In the genomic region with DNA sequence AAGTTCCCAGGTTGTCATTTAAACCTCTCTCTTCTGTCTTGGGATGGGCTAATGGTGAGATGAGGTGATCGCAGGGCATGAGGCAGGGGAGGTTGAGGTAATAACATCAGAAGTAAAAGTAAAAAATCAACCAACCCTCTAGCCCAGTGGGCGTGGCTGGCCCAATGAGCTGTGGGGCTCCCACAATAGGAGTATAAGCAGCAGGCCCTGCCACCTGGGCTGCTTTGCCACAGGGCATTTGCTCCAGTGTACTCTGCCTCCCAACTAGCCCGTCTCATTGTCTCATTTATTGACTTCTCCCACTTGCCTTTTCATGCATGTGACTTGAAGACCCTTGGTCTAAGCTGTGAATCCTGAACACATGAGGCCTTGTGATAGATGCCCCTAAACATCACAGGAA, we compare ENCODE assay signal across 13 cellular contexts.
DNase-seq lines count a peak whose midpoint lies in the region; ATAC-seq and TF ChIP-seq lines count a peak whose summit lies in the region.
"Had no signal": no experiment of that assay in that cellular context is flagged by ENCODE, and none has a peak within 500 bp of the region (broad histone marks: within the 10 kb centered on the region; RNA-seq: fewer than 3 reads in every experiment).

No MANE protein-coding gene starts in this region.

- TF ChIP-seq CTCF in right atrium auricular region (IDR thresholded peaks at IDR 0.05): no peak
- TF ChIP-seq CTCF in coronary artery (IDR thresholded peaks at IDR 0.05): no peak

- intact Hi-C loops in left cardiac atrium (cut with DNase I): no loop called here

- peak; percentile 46 for DNase-seq in right atrium auricular region (ENCODE audit: low spot score)
- no peak for DNase-seq in left cardiac atrium
- peak; percentile 46 for DNase-seq in coronary artery (ENCODE audit: low spot score)
- peak; percentile 14 for DNase-seq in left lobe of liver (ENCODE audit: low spot score)
- no peak for DNase-seq in HEK293T (ENCODE audit: extremely low spot score)
- DNase-seq in NCI-H1092 treated with DMSO at 0.1 percent for 48 hours (lab: John Stamatoyannopoulos, UW): no peak
- DNase-seq: CD4-positive, alpha-beta memory T cell; DND-41; GDM1; HFFc6 had no signal

- CTCF ChIA-PET in HEK293T (lab: Yijun Ruan, JAX): no interaction called here

- no peaks in the 10 kb centered on the region for H3K27me3 ChIP-seq in right atrium auricular region

- ATAC-seq in left cardiac atrium (no peak), left lobe of liver (no peak), SK-N-SH treated with all-trans-retinoic acid at 6 μM for 48 hours (no peak)

- H3K27ac ChIP-seq in right atrium auricular region: no peak overlapping the region
- H3K27ac ChIP-seq in coronary artery: no peak overlapping the region
- H3K27ac ChIP-seq: C4-2B had no signal

- POLR2A ChIA-PET in HEK293T (lab: Yijun Ruan, JAX): no interaction called here

- no peak overlapping the region for H3K4me3 ChIP-seq in right atrium auricular region
- H3K4me3 ChIP-seq in coronary artery: no peak overlapping the region
- H3K4me3 ChIP-seq: HAP-1 had no signal

- no peaks in the 10 kb centered on the region for H3K9me3 ChIP-seq in right atrium auricular region
- H3K9me3 ChIP-seq: HAP-1 had no signal

- no peaks in the 10 kb centered on the region for H3K4me1 ChIP-seq in right atrium auricular region
- H3K4me1 ChIP-seq: HAP-1 had no signal

- H3K36me3 ChIP-seq in right atrium auricular region: no peaks in the 10 kb centered on the region
- H3K36me3 ChIP-seq: HAP-1 had no signal

TF ChIP-seq in SK-N-SH treated with all-trans-retinoic acid at 6 μM for 48 hours, 23 proteins besides CTCF, POLR2A, EP300 and RAD21 (continues in another document):
- TF ChIP-seq ESRRG (CRISPR knock-in tag; IDR thresholded peaks at IDR 0.05) (no peak), RARB (CRISPR knock-in tag; IDR thresholded peaks at IDR 0.05) (no peak), ZNF565 (CRISPR knock-in tag; conservative IDR thresholded peaks at IDR 0.05; ENCODE audit: low read depth) (no peak), SNAI2 (CRISPR knock-in tag; IDR thresholded peaks at IDR 0.05) (no peak), ZC3H10 (CRISPR knock-in tag; IDR thresholded peaks at IDR 0.05) (no peak), PPARA (CRISPR knock-in tag; IDR thresholded peaks at IDR 0.05; ENCODE audit: borderline replicate concordance) (no peak), CSDC2 (CRISPR knock-in tag; IDR thresholded peaks at IDR 0.05) (no peak), GLIS3 (CRISPR knock-in tag; IDR thresholded peaks at IDR 0.05) (no peak), CREB5 (CRISPR knock-in tag; IDR thresholded peaks at IDR 0.05; ENCODE audit: low read depth) (no peak), POU6F1 (CRISPR knock-in tag; IDR thresholded peaks at IDR 0.05; ENCODE audit: borderline replicate concordance, low read depth) (no peak), OSR1 (CRISPR knock-in tag; IDR thresholded peaks at IDR 0.05) (no peak), ISL1 (CRISPR knock-in tag; IDR thresholded peaks at IDR 0.05) (no peak)
- TF ChIP-seq, protein P1, sequence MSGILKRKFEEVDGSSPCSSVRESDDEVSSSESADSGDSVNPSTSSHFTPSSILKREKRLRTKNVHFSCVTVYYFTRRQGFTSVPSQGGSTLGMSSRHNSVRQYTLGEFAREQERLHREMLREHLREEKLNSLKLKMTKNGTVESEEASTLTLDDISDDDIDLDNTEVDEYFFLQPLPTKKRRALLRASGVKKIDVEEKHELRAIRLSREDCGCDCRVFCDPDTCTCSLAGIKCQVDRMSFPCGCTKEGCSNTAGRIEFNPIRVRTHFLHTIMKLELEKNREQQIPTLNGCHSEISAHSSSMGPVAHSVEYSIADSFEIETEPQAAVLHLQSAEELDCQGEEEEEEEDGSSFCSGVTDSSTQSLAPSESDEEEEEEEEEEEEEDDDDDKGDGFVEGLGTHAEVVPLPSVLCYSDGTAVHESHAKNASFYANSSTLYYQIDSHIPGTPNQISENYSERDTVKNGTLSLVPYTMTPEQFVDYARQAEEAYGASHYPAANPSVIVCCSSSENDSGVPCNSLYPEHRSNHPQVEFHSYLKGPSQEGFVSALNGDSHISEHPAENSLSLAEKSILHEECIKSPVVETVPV (CRISPR knock-in tag; IDR thresholded peaks at IDR 0.05): no peak

TF ChIP-seq in HEK293T, 16 proteins besides CTCF, POLR2A, EP300 and RAD21:
- TF ChIP-seq ELF4 (IDR thresholded peaks at IDR 0.05) (no peak), SP1 (IDR thresholded peaks at IDR 0.05) (no peak), HDGF (IDR thresholded peaks at IDR 0.05; ENCODE audit: borderline replicate concordance) (no peak), FOXA1 (IDR thresholded peaks at IDR 0.05) (no peak), FOXM1 (IDR thresholded peaks at IDR 0.05; ENCODE audit: borderline replicate concordance) (no peak), PKNOX1 (IDR thresholded peaks at IDR 0.05) (no peak), CTBP1 (IDR thresholded peaks at IDR 0.05; ENCODE audit: borderline replicate concordance) (no peak), LEF1 (IDR thresholded peaks at IDR 0.05; ENCODE audit: borderline replicate concordance) (no peak), FOXK2 (IDR thresholded peaks at IDR 0.05) (no peak), NFRKB (IDR thresholded peaks at IDR 0.05) (no peak)

Comparison
In these comparisons a context has a peak if more than half of its experiments do, and no peak if none do; other contexts are left out.
1. DNase-seq: peak in right atrium auricular region (single experiment), coronary artery (single experiment) and left lobe of liver (single experiment); none in left cardiac atrium (single experiment), HEK293T (single experiment) and NCI-H1092 treated with DMSO at 0.1 percent for 48 hours (single experiment).